ENCODE assay signal across 16 cellular contexts in the genomic region with DNA sequence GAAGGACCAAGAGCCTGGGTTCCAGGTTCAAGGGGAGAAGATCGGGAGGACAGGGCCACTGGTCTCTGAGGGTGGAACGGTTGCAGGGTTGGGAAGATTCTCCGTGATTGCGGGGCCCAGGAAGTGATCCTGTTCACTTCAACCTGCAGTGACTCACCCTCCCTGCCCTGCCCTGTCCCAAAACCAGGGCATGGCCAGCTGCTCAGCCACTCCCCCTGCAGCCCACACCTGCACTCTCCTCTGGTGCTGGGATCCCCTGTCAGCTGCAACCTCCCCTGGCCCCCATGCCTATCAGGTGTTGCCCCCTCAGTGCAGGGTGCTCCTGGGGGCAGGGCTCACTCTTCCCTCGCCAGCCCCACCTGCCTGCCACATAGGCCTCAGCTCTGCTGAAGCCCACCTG. TPM values are rescaled to one million over a fixed set of nuclear protein-coding genes. Genes with fewer than 3 reads are reported as not detected.
A peak's percentile ranks its signal among the peaks of the same experiment; 100 is the strongest.
DNase-seq lines count a peak whose midpoint lies in the region; ATAC-seq and TF ChIP-seq lines count a peak whose summit lies in the region.
"Had no signal": no experiment of that assay in that cellular context is flagged by ENCODE, and none has a peak within 500 bp of the region (broad histone marks: within the 10 kb centered on the region; RNA-seq: fewer than 3 reads in every experiment).

No MANE protein-coding gene starts in this region.

- H3K36me3 ChIP-seq in breast epithelium (no peaks in the 10 kb centered on the region), iPS-20b (ENCODE audit: insufficient read depth, low read depth, low read length) (no peaks in the 10 kb centered on the region)
- H3K36me3 ChIP-seq: prostate gland had no signal

- WGBS in right cardiac atrium = 60% methylated on average over 5 of the region's 5 CpGs

- H3K27me3 Mint-ChIP-seq in MCF 10A (ENCODE audit: insufficient read depth, unreplicated experiment) = peaks cover 15% of the 10 kb centered on the region
- H3K27me3 Mint-ChIP-seq in T-cell = peaks cover 26 to 46% of the 10 kb centered on the region in 2 donors

- POLR2A ChIA-PET in MCF 10A (lab: Yijun Ruan, JAX) = interaction anchor here (1.3 to 1.9 kb wide), 2 partner anchors 21 to 89 kb away, joined by 6 to 11 read pairs; partner anchors contain the start of gene UBTF
- POLR2A ChIA-PET in T-cell (lab: Charles Lee) = no interaction called here

- ATAC-seq in T-cell (replicated peaks in 1 of 4) (no peak), right cardiac atrium (no peak)

- H3K4me1 ChIP-seq in breast epithelium = peaks cover 0 to 6% of the 10 kb centered on the region in 2 donors
- peaks cover 27% of the 10 kb centered on the region; the same call in 1 of the 2 replicates for H3K4me1 ChIP-seq in iPS-20b (ENCODE audit: insufficient read depth, low read length)
- H3K4me1 ChIP-seq in right cardiac atrium (ENCODE audit: control insufficient read depth, insufficient read depth, low read length) = no peaks in the 10 kb centered on the region

- H3K4me3 Mint-ChIP-seq in MCF 10A (ENCODE audit: unreplicated experiment) (no peak overlapping the region), T-cell (peak overlapping the region in 2 of 3 donors; percentile 42 to 57)

- no TSS peak for BruUV-seq in MCF 10A (replicated peaks; lab: Mats Ljungman, UMichigan)

- no peak overlapping the region for H3K9ac ChIP-seq in iPS-20b (ENCODE audit: low read depth, low read length)

- H3K9me3 Mint-ChIP-seq in MCF 10A (ENCODE audit: unreplicated experiment) = no peaks in the 10 kb centered on the region
- no peaks in the 10 kb centered on the region for H3K9me3 Mint-ChIP-seq in T-cell
- H3K9me3 Mint-ChIP-seq: activated naive CD4-positive, alpha-beta T cell treated with anti-CD3 and anti-CD28 coated beads, Interleukin-2, amount 50 U/mL, for 72 hours had no signal

- no peaks in the 10 kb centered on the region for H3K9me3 ChIP-seq in breast epithelium
- no peaks in the 10 kb centered on the region for H3K9me3 ChIP-seq in iPS-20b (ENCODE audit: insufficient read depth, low read depth, low read length)
- H3K9me3 ChIP-seq in right cardiac atrium (ENCODE audit: control insufficient read depth, low read length) = no peaks in the 10 kb centered on the region
- H3K9me3 ChIP-seq: prostate gland had no signal

- no peak for TF ChIP-seq POLR2A in breast epithelium (IDR thresholded peaks at IDR 0.05)

- H3K4me1 Mint-ChIP-seq in MCF 10A (ENCODE audit: insufficient read depth, unreplicated experiment) (peaks cover 10% of the 10 kb centered on the region), T-cell (peaks cover 15 to 24% (median 21%) of the 10 kb centered on the region in 3 donors)

- intact Hi-C loops in MCF 10A (cut with micrococcal nuclease) = loop anchor here (5.0 kb wide), 1 partner anchor 72 kb away; no protein-coding TSS in a partner anchor
- intact Hi-C loops in breast epithelium (cut with DNase I; ENCODE audit: low total_unique reads) = no loop called here
- intact Hi-C loops in right cardiac atrium (cut with DNase I) = no loop called here

- DNase-seq in MCF 10A (ENCODE audit: unreplicated experiment) (peak; percentile 59), breast epithelium (ENCODE audit: low spot score in 2 of 2) (no peak), T-cell (no peak), dermis blood vessel endothelial cell (no peak), OCI-M2 (lab: John Stamatoyannopoulos, UW; ENCODE audit: unreplicated experiment) (no peak), right cardiac atrium (no peak)
- DNase-seq: activated CD4-positive, alpha-beta T cell treated with anti-CD3 and anti-CD28 coated beads, Interleukin-2, amount 50 U/mL, for 1 hour; stimulated activated CD4-positive, alpha-beta T cell treated with anti-CD3 and anti-CD28 coated beads, Interleukin-2, amount 100 ng/mL, for 48 hours; stimulated activated naive CD4-positive, alpha-beta T cell treated with Interleukin-2 at 50 U/mL for 16 hours had no signal

- H3K27me3 ChIP-seq in breast epithelium (peaks cover 6 to 8% of the 10 kb centered on the region in 2 donors), iPS-20b (ENCODE audit: insufficient read depth, low read length) (peaks cover 26% of the 10 kb centered on the region), right cardiac atrium (ENCODE audit: control insufficient read depth, insufficient read depth) (no peaks in the 10 kb centered on the region)

- CTCF ChIA-PET in MCF 10A (lab: Yijun Ruan, JAX) = interaction anchor here (0.6 to 1.4 kb wide), 6 partner anchors 12 to 106 kb away, joined by 3 to 4 read pairs (median 3); no protein-coding TSS in a partner anchor
- CTCF ChIA-PET in T-cell (lab: Charles Lee) = no interaction called here

- H3K4me3 ChIP-seq in breast epithelium (no peak overlapping the region), iPS-20b (ENCODE audit: low read length) (peak overlapping the region; percentile 66; the same call in 1 of the 2 replicates), right cardiac atrium (ENCODE audit: low read length) (no peak overlapping the region)

- H3K36me3 Mint-ChIP-seq in MCF 10A (ENCODE audit: insufficient read depth, unreplicated experiment) (no peaks in the 10 kb centered on the region), T-cell (no peaks in the 10 kb centered on the region)
- H3K36me3 Mint-ChIP-seq: activated naive CD4-positive, alpha-beta T cell treated with anti-CD3 and anti-CD28 coated beads, Interleukin-2, amount 50 U/mL, for 72 hours had no signal

- no peak overlapping the region for H3K27ac Mint-ChIP-seq in MCF 10A (ENCODE audit: low read depth, unreplicated experiment)
- H3K27ac Mint-ChIP-seq in T-cell = no peak overlapping the region
- H3K27ac Mint-ChIP-seq: activated naive CD4-positive, alpha-beta T cell treated with anti-CD3 and anti-CD28 coated beads, Interleukin-2, amount 50 U/mL, for 72 hours had no signal

- no peak for TF ChIP-seq CTCF in MCF 10A (IDR thresholded peaks at IDR 0.05; ENCODE audit: unreplicated experiment)
- no peak for TF ChIP-seq CTCF in breast epithelium (IDR thresholded peaks at IDR 0.05)

- H3K27ac ChIP-seq in breast epithelium (no peak overlapping the region), iPS-20b (ENCODE audit: low read length) (no peak overlapping the region), temporal lobe (ENCODE audit: low read depth, low read length) (peak overlapping the region; percentile 69), right cardiac atrium (ENCODE audit: low read length) (no peak overlapping the region)
- H3K27ac ChIP-seq: prostate gland had no signal

RNA-seq across cellular contexts. Expression of gene RUNDC3A, which starts 1.1 kb away (rescaled TPM):
- total RNA-seq in MCF 10A (2022) = 0.28 and 1.0 TPM in 2 replicates
- 1 to 10 TPM in 1 of 3 donors, under 1 TPM in 1, not detected in 1; 0.48 to 1.6 TPM for total RNA-seq in breast epithelium
- total RNA-seq in T-cell = under 1 TPM in 3 of 5 donors, not detected in 2; 0.38 to 0.65 (median 0.41) TPM
- total RNA-seq in temporal lobe = 78.2 TPM
- under 0.01 TPM in 1 of 2 replicates, not detected in the other for total RNA-seq in dermis blood vessel endothelial cell
- 1 to 10 TPM; 1.8 to 4.5 (median 2.3) TPM for total RNA-seq in right cardiac atrium
- 1.6 TPM for polyA plus RNA-seq in right cardiac atrium

RNA-seq across cellular contexts. Expression of gene SLC25A39, which starts 15.2 kb away (rescaled TPM):
- total RNA-seq in MCF 10A (2022) (157 and 169 TPM in 2 replicates), breast epithelium (10 to 100 TPM; 53.1 to 88.2 (median 64.2) TPM), T-cell (100 to 1,000 TPM in 3 of 5 donors, 10 to 100 TPM in 2; 78.6 to 108 (median 104) TPM), temporal lobe (20.9 TPM), dermis blood vessel endothelial cell (88.8 and 120 TPM in 2 replicates), right cardiac atrium (10 to 100 TPM; 56.7 to 69.9 (median 66.4) TPM)
- polyA plus RNA-seq in right cardiac atrium = 73.0 TPM

RNA-seq across cellular contexts. Expression of gene GRN, which starts 35.6 kb away (rescaled TPM):
- total RNA-seq in MCF 10A (2022) (143 and 144 TPM in 2 replicates), breast epithelium (100 to 1,000 TPM; 166 to 372 (median 252) TPM), T-cell (10 to 100 TPM; 21.0 to 48.3 (median 40.1) TPM), temporal lobe (38.4 TPM), dermis blood vessel endothelial cell (543 and 963 TPM in 2 replicates), right cardiac atrium (100 to 1,000 TPM; 158 to 215 (median 194) TPM)
- 100 TPM for polyA plus RNA-seq in right cardiac atrium

RNA-seq across cellular contexts. Expression of gene SLC4A1, which starts 41.5 kb away (rescaled TPM):
- total RNA-seq in MCF 10A (2022) (not detected in 2 replicates), breast epithelium (under 1 TPM in 1 of 3 donors, not detected in 2; 0.33 TPM), T-cell (not detected), temporal lobe (5.2 TPM), dermis blood vessel endothelial cell (not detected in 2 replicates), right cardiac atrium (under 1 TPM in 3 of 4 donors, not detected in 1; 0.31 to 0.72 (median 0.46) TPM)
- 0.16 TPM for polyA plus RNA-seq in right cardiac atrium
- total RNA-seq: activated naive CD4-positive, alpha-beta T cell treated with anti-CD3 and anti-CD28 coated beads, Interleukin-2, amount 50 U/mL, for 72 hours; dermis microvascular lymphatic vessel endothelial cell; T-helper 1 cell treated with Interleukin-12 subunit alpha and Interleukin-12 subunit beta and Interleukin-4 antibody, amounts not matched to agents 30 ng/mL and 1 ng/mL, for 36 hours had no signal
- polyA plus RNA-seq: BJ had no signal

RNA-seq across cellular contexts. Expression of gene FAM171A2, which starts 54.2 kb away (rescaled TPM):
- total RNA-seq in MCF 10A (2022) (0.30 TPM in 1 of 2 replicates, not detected in the other), breast epithelium (1 to 10 TPM in 2 of 3 donors, under 1 TPM in 1; 0.88 to 2.9 (median 2.7) TPM), T-cell (1 to 10 TPM in 2 of 5 donors, under 1 TPM in 3; 0.18 to 1.5 (median 0.89) TPM), temporal lobe (43.3 TPM), dermis blood vessel endothelial cell (7.0 and 9.7 TPM in 2 replicates), right cardiac atrium (1 to 10 TPM; 2.4 to 4.0 (median 3.1) TPM)
- polyA plus RNA-seq in right cardiac atrium = 1.9 TPM
- total RNA-seq: T-helper 1 cell treated with Interleukin-12 subunit alpha and Interleukin-12 subunit beta and Interleukin-4 antibody, amounts not matched to agents 30 ng/mL and 1 ng/mL, for 36 hours had no signal

Comparison
In these comparisons a context has a peak if more than half of its experiments do, and no peak if none do; other contexts are left out.
1. RNA of gene RUNDC3A, which starts 1.1 kb away (total RNA-seq): 78.2 TPM in temporal lobe (single experiment); 1.8 to 4.5 TPM in right cardiac atrium, 0.48 to 1.6 TPM in breast epithelium, 0.38 to 0.65 TPM in T-cell, 0.28 to 1.0 TPM in MCF 10A and under 0.01 TPM in dermis blood vessel endothelial cell; every median in the first group is over 10 times any median in the second.